ENCODE assay signal across 2 cellular contexts in the genomic region with DNA sequence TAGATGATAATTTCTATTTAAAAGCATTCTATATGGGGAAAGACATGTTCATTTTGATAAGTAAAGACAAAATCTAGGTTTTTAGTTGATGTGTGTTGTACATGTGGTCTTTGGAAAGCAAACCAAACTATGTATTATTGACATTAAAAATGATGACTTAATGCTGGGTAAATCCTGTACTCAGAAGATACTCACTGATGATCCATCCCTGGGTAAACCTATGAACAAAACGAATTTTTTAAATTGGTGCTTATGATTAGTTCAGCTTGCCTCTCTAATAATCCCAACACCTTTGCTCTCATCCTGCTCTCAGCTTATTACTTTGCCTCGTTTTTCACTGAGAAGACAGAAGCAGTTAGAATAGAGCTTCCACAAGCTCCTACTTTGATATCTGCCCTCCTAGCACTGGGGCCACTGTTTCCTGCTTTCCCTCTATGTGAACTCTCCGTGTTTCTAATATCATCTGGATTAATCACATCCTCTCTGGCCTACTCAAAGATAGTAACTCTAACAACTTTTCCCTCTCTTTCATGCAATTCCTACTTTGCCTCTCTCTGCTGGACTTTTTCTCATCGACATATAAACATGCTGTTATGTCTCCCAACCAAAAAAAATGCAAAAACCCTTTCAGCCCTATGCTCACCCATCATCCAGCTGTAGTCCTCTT.
TF ChIP-seq lines count a peak whose summit lies in the region.

No MANE protein-coding gene starts in this region.

TF ChIP-seq in endothelial cell of umbilical vein, 7 proteins besides CTCF, POLR2A, EP300 and RAD21:
- TF ChIP-seq, protein P1, sequence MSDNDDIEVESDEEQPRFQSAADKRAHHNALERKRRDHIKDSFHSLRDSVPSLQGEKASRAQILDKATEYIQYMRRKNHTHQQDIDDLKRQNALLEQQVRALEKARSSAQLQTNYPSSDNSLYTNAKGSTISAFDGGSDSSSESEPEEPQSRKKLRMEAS (IDR thresholded peaks at IDR 0.05; ENCODE audit: insufficient read depth, insufficient read length) = no peak
- TF ChIP-seq POLR2AphosphoS5 (IDR thresholded peaks at IDR 0.05; ENCODE audit: insufficient read depth, low read depth, low read length) (peak; percentile 71), FOS (IDR thresholded peaks at IDR 0.05; ENCODE audit: borderline replicate concordance, insufficient read depth, low read length) (peak; percentile 61), GATA2 (IDR thresholded peaks at IDR 0.05; ENCODE audit: insufficient read depth, insufficient read length, low read depth, low read length) (peak; percentile 80), JUN (IDR thresholded peaks at IDR 0.05; ENCODE audit: borderline replicate concordance, insufficient read depth, insufficient read length, low read depth) (peak; percentile 37), MYC (IDR thresholded peaks at IDR 0.05; ENCODE audit: low read depth, low read length) (no peak)
TF ChIP-seq in endothelial cell of umbilical vein: peak in this region for 4.

TF ChIP-seq in WTC11, 78 proteins besides CTCF, POLR2A, EP300 and RAD21:
- no peak for TF ChIP-seq NR2C2 (CRISPR knock-in tag; IDR thresholded peaks at IDR 0.05)
- TF ChIP-seq, protein P2, sequence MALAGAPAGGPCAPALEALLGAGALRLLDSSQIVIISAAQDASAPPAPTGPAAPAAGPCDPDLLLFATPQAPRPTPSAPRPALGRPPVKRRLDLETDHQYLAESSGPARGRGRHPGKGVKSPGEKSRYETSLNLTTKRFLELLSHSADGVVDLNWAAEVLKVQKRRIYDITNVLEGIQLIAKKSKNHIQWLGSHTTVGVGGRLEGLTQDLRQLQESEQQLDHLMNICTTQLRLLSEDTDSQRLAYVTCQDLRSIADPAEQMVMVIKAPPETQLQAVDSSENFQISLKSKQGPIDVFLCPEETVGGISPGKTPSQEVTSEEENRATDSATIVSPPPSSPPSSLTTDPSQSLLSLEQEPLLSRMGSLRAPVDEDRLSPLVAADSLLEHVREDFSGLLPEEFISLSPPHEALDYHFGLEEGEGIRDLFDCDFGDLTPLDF (CRISPR knock-in tag; IDR thresholded peaks at IDR 0.05) = no peak
- TF ChIP-seq ZBTB21 (CRISPR knock-in tag; IDR thresholded peaks at IDR 0.05; ENCODE audit: borderline replicate concordance) = no peak
